In the genomic region with DNA sequence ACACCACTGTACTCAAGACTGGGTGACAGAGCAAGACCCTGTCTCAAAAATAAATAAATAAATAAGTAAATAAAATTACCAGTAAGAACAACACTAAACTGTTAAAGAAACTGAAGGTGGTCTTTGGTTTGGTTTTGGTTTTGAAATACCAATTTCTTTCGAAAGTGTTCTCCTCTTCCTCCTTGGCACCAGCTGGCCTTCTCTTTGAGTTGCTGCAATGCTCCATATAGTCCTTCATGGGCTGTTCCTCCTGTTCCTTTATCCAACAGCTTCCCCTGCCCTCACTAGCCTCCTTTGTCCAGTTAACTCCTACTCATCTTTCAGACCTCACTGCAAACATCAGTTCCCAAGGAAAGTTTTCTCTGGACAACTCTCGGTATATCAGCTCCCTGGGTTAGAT, we compare ENCODE assay signal across 22 cellular contexts.
"Had no signal": no experiment of that assay in that cellular context is flagged by ENCODE, and none has a peak within 500 bp of the region (broad histone marks: within the 10 kb centered on the region; RNA-seq: fewer than 3 reads in every experiment).

No MANE protein-coding gene starts in this region.

- H3K36me3 ChIP-seq: suprapubic skin, upper lobe of right lung had no signal

- H3K9me3 Mint-ChIP-seq: activated T-helper 1 cell treated with anti-CD3 and anti-CD28 coated beads, Interleukin-12 subunit alpha, Interleukin-12 subunit beta, Interleukin-2, Interleukin-4 antibody, amounts not matched to agents 30 ng/mL and 10 ng/mL and 1 ng/mL, durations not matched to agents 14 hours and 24 hours and 36 hours; effector memory CD8-positive, alpha-beta T cell; natural killer cell treated with Interleukin-12 subunit alpha and Interleukin-12 subunit beta and Interleukin-15 and Interleukin-18, amount 100 ng/mL, for 72 hours had no signal

- H3K36me3 Mint-ChIP-seq: natural killer cell treated with Interleukin-12 subunit alpha and Interleukin-12 subunit beta and Interleukin-15 and Interleukin-18, amount 100 ng/mL, for 72 hours had no signal

- DNase-seq: activated CD4-positive, alpha-beta T cell treated with anti-CD3 and anti-CD28 coated beads, Interleukin-2, amount 50 U/mL, for 1 hour; activated naive CD4-positive, alpha-beta T cell; dermis blood vessel endothelial cell; effector memory CD8-positive, alpha-beta T cell; foreskin melanocyte; kidney glomerular epithelial cell; left ventricle myocardium superior; occipital lobe; right cardiac atrium; stimulated activated CD4-positive, alpha-beta T cell treated with anti-CD3 and anti-CD28 coated beads, Interleukin-15, amount 100 ng/mL, for 24 hours; stimulated activated CD4-positive, alpha-beta T cell treated with anti-CD3 and anti-CD28 coated beads, Interleukin-4, amount 100 ng/mL, for 24 hours; stimulated activated naive CD8-positive, alpha-beta T cell treated with anti-CD3 and anti-CD28 coated beads, Interleukin-15, Interleukin-2, amounts not matched to agents 100 U/mL and 50 U/mL, for 24 hours; T-helper 9 cell; upper lobe of right lung had no signal

- H3K9me3 ChIP-seq: suprapubic skin, upper lobe of right lung had no signal

- FAIRE-seq: astrocyte, bronchial epithelial cell had no signal

- H3K27ac Mint-ChIP-seq: activated T-helper 1 cell treated with anti-CD3 and anti-CD28 coated beads, Interleukin-12 subunit alpha, Interleukin-12 subunit beta, Interleukin-2, Interleukin-4 antibody, amounts not matched to agents 30 ng/mL and 10 ng/mL and 1 ng/mL, durations not matched to agents 14 hours and 24 hours and 36 hours; natural killer cell treated with Interleukin-12 subunit alpha and Interleukin-12 subunit beta and Interleukin-15 and Interleukin-18, amount 100 ng/mL, for 72 hours; progenitor cell of endocrine pancreas had no signal

- H3K27ac ChIP-seq: suprapubic skin, upper lobe of right lung had no signal

- H3K4me3 ChIP-seq: skin epidermis, suprapubic skin, upper lobe of right lung had no signal

- H3K27me3 Mint-ChIP-seq: natural killer cell treated with Interleukin-12 subunit alpha and Interleukin-12 subunit beta and Interleukin-15 and Interleukin-18, amount 100 ng/mL, for 72 hours; progenitor cell of endocrine pancreas had no signal

- H3K4me3 Mint-ChIP-seq: activated T-helper 1 cell treated with anti-CD3 and anti-CD28 coated beads, Interleukin-12 subunit alpha, Interleukin-12 subunit beta, Interleukin-2, Interleukin-4 antibody, amounts not matched to agents 30 ng/mL and 10 ng/mL and 1 ng/mL, durations not matched to agents 14 hours and 24 hours and 36 hours; effector memory CD8-positive, alpha-beta T cell; natural killer cell treated with Interleukin-12 subunit alpha and Interleukin-12 subunit beta and Interleukin-15 and Interleukin-18, amount 100 ng/mL, for 72 hours had no signal

- ATAC-seq: activated CD4-positive, CD25-positive, alpha-beta regulatory T cell treated with anti-CD3 and anti-CD28 coated beads, Interleukin-2, amount 50 U/mL, for 24 hours; effector memory CD8-positive, alpha-beta T cell; left ventricle myocardium superior; natural killer cell treated with Interleukin-12 subunit alpha and Interleukin-12 subunit beta and Interleukin-15 and Interleukin-18, amount 100 ng/mL, for 72 hours; right cardiac atrium; stimulated activated naive CD8-positive, alpha-beta T cell treated with anti-CD3 and anti-CD28 coated beads, Interleukin-15, Interleukin-2, amounts not matched to agents 100 U/mL and 50 U/mL, for 24 hours; upper lobe of right lung had no signal

- H3K27me3 ChIP-seq: suprapubic skin, upper lobe of right lung had no signal
